In genomic region chr13:84973661-84974060, GRCh38 we compare ENCODE assay signal across 1 cellular context.
TF ChIP-seq lines count a peak whose summit lies in the region.

No MANE protein-coding gene starts in this region.

TF ChIP-seq in GM23338, 12 proteins besides CTCF, POLR2A, EP300 and RAD21 (continued from another document):
- no peak for TF ChIP-seq EZH2phosphoT487 (IDR thresholded peaks at IDR 0.05; ENCODE audit: unreplicated experiment)
- no peak for TF ChIP-seq ETS1 (IDR thresholded peaks at IDR 0.05)
- TF ChIP-seq NANOG (IDR thresholded peaks at IDR 0.05; ENCODE audit: borderline replicate concordance) = no peak
